ENCODE assay signal across 7 cellular contexts in genomic region chr19:50512112-50512998, GRCh38. TPM values are rescaled to one million over a fixed set of nuclear protein-coding genes. Genes with fewer than 3 reads are reported as not detected.
DNase-seq lines count a peak whose midpoint lies in the region; ATAC-seq and TF ChIP-seq lines count a peak whose summit lies in the region.
"Had no signal": no experiment of that assay in that cellular context is flagged by ENCODE, and none has a peak within 500 bp of the region (broad histone marks: within the 10 kb centered on the region; RNA-seq: fewer than 3 reads in every experiment).

No MANE protein-coding gene starts in this region.

- peak overlapping the region; percentile 79 for H3K27ac ChIP-seq in mammary epithelial cell (ENCODE audit: insufficient read depth, low read depth, low read length)

- H3K79me2 ChIP-seq in mammary epithelial cell (ENCODE audit: insufficient read depth, low read length) = peaks cover 10% of the 10 kb centered on the region

- H3K4me1 ChIP-seq in mammary epithelial cell (ENCODE audit: insufficient read depth, low read length) (peaks cover 12% of the 10 kb centered on the region), neuron (ENCODE audit: insufficient read depth, low read length) (peaks cover 68% of the 10 kb centered on the region)

- no peak overlapping the region for H3K9ac ChIP-seq in mammary epithelial cell (ENCODE audit: insufficient read depth, low read length)

- peak overlapping the region in 2 of 6 donors; percentile 24 to 94 for H3K27ac Mint-ChIP-seq in immature natural killer cell

- no peak for ATAC-seq in GM19467 (IDR thresholded peaks at IDR 0.05; ENCODE audit: unreplicated experiment)

- H3K36me3 Mint-ChIP-seq in immature natural killer cell = no peaks in the 10 kb centered on the region

- TF ChIP-seq CTCF in HFF-Myc (IDR thresholded peaks at IDR 0.05; ENCODE audit: low read depth, low read length, missing control alignments) = no peak
- TF ChIP-seq CTCF in mammary epithelial cell (conservative IDR thresholded peaks at IDR 0.05 in 1 of 2, IDR thresholded peaks at IDR 0.05 in 1 of 2; ENCODE audit: extremely low read depth in 1 of 2, insufficient read depth in 1 of 2, low read depth in 1 of 2, low read length in 2 of 2) = no peak

- no peaks in the 10 kb centered on the region for H3K9me3 Mint-ChIP-seq in immature natural killer cell

- dilution Hi-C loops in mammary epithelial cell (cut with HindIII; ENCODE audit: low sequenced_read_pairs) = no loop called here

- peaks cover 5 to 10% (median 8%) of the 10 kb centered on the region in 3 donors for H3K27me3 Mint-ChIP-seq in immature natural killer cell (ENCODE audit: low read depth in 3 of 3)

- BruUV-seq in mammary epithelial cell (replicated peaks; lab: Mats Ljungman, UMichigan) = no TSS peak

- no peaks in the 10 kb centered on the region for H3K27me3 ChIP-seq in mammary epithelial cell (ENCODE audit: insufficient read depth, low read length)
- H3K27me3 ChIP-seq in neuron (ENCODE audit: insufficient read depth, low read length) = no peaks in the 10 kb centered on the region

- H3K4me3 Mint-ChIP-seq in immature natural killer cell = no peak overlapping the region

- 76% methylated on average over 9 of the region's 36 CpGs for WGBS in mammary epithelial cell (ENCODE audit: low coverage, missing lambda C conversion rate)

- no peaks in the 10 kb centered on the region for H4K20me1 ChIP-seq in mammary epithelial cell (ENCODE audit: insufficient read depth, low read length)

- DNase-seq in HFF-Myc (ENCODE audit: extremely low read depth, low read depth) (no peak), mammary epithelial cell (no peak), immature natural killer cell (no peak), D341Med (ENCODE audit: low spot score) (no peak)
- DNase-seq: NCI-H187 treated with DMSO at 0.1 percent for 48 hours had no signal

- in situ Hi-C loops in mammary epithelial cell (cut with MboI; ENCODE audit: low sequenced_read_pairs in 2 of 2) = no loop called here

- peak overlapping the region; percentile 98 for H2AFZ ChIP-seq in mammary epithelial cell (ENCODE audit: low read depth, low read length)
- H2AFZ ChIP-seq in neuron (ENCODE audit: low read depth, low read length) = no peak overlapping the region

- no peaks in the 10 kb centered on the region for H3K36me3 ChIP-seq in mammary epithelial cell (ENCODE audit: insufficient read depth, low read length)
- H3K36me3 ChIP-seq in neuron (ENCODE audit: insufficient read depth, low read length) = peaks cover 12% of the 10 kb centered on the region

- H3K4me2 ChIP-seq in mammary epithelial cell (ENCODE audit: insufficient read depth, low read depth, low read length) = peak overlapping the region; percentile 82

- H3K4me1 Mint-ChIP-seq in immature natural killer cell = peaks cover 16 to 18% of the 10 kb centered on the region in 2 donors

- H3K9me3 ChIP-seq in mammary epithelial cell (replicated peaks; ENCODE audit: insufficient read depth, low read length) (no peaks in the 10 kb centered on the region), neuron (ENCODE audit: low read length) (no peaks in the 10 kb centered on the region)

- peak overlapping the region; percentile 68 for H3K4me3 ChIP-seq in HFF-Myc (replicated peaks; ENCODE audit: low read depth, low read length)
- H3K4me3 ChIP-seq in mammary epithelial cell (replicated peaks in 1 of 3; ENCODE audit: insufficient read depth in 1 of 3, low read depth in 2 of 3, low read length in 3 of 3) = peak overlapping the region; percentile 82 to 96 (median 94)
- peak overlapping the region; percentile 77 for H3K4me3 ChIP-seq in neuron (ENCODE audit: low read length)

- intact Hi-C loops in mammary epithelial cell (cut with micrococcal nuclease) = loop anchor here (5.0 to 10.0 kb wide), 2 partner anchors 145 to 592 kb away; partner anchors contain the start of genes CTU1 and NAPSA

- CTCF ChIA-PET in mammary epithelial cell (lab: Charles Lee; ENCODE audit: low non-redundant PET) = no interaction called here

RNA-seq across cellular contexts. Expression of gene ASPDH, which starts 1.4 kb away (rescaled TPM):
- total RNA-seq in mammary epithelial cell = not detected
- polyA plus RNA-seq in mammary epithelial cell (not detected), immature natural killer cell (not detected)
- polyA minus RNA-seq in mammary epithelial cell = not detected

RNA-seq across cellular contexts. Expression of gene JOSD2, which starts 1.4 kb away (rescaled TPM):
- 10 to 100 TPM; 17.3 to 71.1 TPM for total RNA-seq in mammary epithelial cell
- polyA plus RNA-seq in mammary epithelial cell (41.6 TPM), immature natural killer cell (10 to 100 TPM; 21.4 to 28.2 (median 26.1) TPM)
- 1.4 TPM for polyA minus RNA-seq in mammary epithelial cell

RNA-seq across cellular contexts. Expression of gene GARIN5A, which starts 35.7 kb away (rescaled TPM):
- 1 to 10 TPM; 1.0 to 2.1 TPM for total RNA-seq in mammary epithelial cell
- 1.4 TPM for polyA plus RNA-seq in mammary epithelial cell
- polyA minus RNA-seq in mammary epithelial cell = 5.2 TPM
- 1 to 10 TPM in 1 of 3 donors, under 1 TPM in 2; 0.39 to 1.3 (median 0.68) TPM for polyA plus RNA-seq in immature natural killer cell

RNA-seq across cellular contexts. Expression of gene EMC10, which starts 36.0 kb away (rescaled TPM):
- 10 to 100 TPM; 53.8 to 77.1 TPM for total RNA-seq in mammary epithelial cell
- 41.8 TPM for polyA plus RNA-seq in mammary epithelial cell
- 7.1 TPM for polyA minus RNA-seq in mammary epithelial cell
- polyA plus RNA-seq in immature natural killer cell = 10 to 100 TPM in 1 of 3 donors, 1 to 10 TPM in 2; 6.9 to 13.3 (median 9.5) TPM

RNA-seq across cellular contexts. Expression of gene LRRC4B, which starts 55.9 kb away (rescaled TPM):
- total RNA-seq in mammary epithelial cell = not detected
- polyA plus RNA-seq in mammary epithelial cell (not detected), immature natural killer cell (not detected)
- not detected for polyA minus RNA-seq in mammary epithelial cell
